ENCODE assay signal across 13 cellular contexts in the genomic region with DNA sequence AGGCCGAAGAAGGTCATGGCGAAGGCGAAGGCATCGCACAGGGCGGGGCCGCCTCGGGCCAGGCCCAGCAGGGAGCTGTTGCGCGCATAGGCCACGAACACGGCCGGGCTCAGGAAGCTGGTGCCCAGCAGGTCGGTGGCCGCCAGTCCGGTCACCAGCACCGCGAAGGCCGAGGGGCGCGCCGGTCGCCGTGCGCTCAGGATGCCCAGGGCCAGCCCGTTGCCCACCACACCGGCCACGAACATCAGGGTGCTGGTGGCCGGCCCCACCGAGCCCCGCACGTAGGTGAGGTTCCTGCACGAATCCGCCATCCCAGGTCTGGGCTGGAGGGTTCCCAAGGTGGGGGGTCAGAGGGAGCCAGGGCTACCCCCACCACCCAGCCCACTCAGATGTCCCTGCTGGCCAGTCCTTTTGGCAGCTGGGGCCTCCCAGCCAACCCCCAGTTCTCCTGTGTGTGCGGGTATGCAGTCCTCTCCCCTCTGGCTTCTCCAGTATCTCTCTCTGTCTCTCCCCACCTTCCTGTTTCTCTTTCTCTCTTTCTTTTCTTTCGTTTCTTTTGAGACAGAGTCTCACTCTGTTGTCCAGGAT. TPM values are rescaled to one million over a fixed set of nuclear protein-coding genes. Genes with fewer than 3 reads are reported as not detected.
DNase-seq lines count a peak whose midpoint lies in the region; ATAC-seq and TF ChIP-seq lines count a peak whose summit lies in the region.
"Had no signal": no experiment of that assay in that cellular context is flagged by ENCODE, and none has a peak within 500 bp of the region (broad histone marks: within the 10 kb centered on the region; RNA-seq: fewer than 3 reads in every experiment).

No MANE protein-coding gene starts in this region.

- no peaks in the 10 kb centered on the region for H3K9me3 ChIP-seq in lung (ENCODE audit: control insufficient read depth in 2 of 2, insufficient read depth in 1 of 2, low read length in 1 of 2)
- no peaks in the 10 kb centered on the region for H3K9me3 ChIP-seq in tibial nerve
- no peaks in the 10 kb centered on the region for H3K9me3 ChIP-seq in A673 (ENCODE audit: low read depth, low read length, poor library complexity, severe bottlenecking)

- no peak for TF ChIP-seq EP300 in tibial nerve (IDR thresholded peaks at IDR 0.05)

- peaks cover 66% of the 10 kb centered on the region for H3K4me1 Mint-ChIP-seq in activated naive CD4-positive, alpha-beta T cell treated with anti-CD3 and anti-CD28 coated beads, Interleukin-2, amount 10 ng/mL, durations not matched to agents 7 days and 5 days
- H3K4me1 Mint-ChIP-seq in activated T-helper 2 cell treated with anti-CD3 and anti-CD28 coated beads, Interferon-gamma antibody, Interleukin-2, Interleukin-4, amounts not matched to agents 10 μg/mL and 5 μg/mL and 100 μg/mL, durations not matched to agents 14 hours and 24 hours and 36 hours (ENCODE audit: low read depth): peaks cover 50% of the 10 kb centered on the region

- CTCF ChIA-PET in activated naive CD4-positive, alpha-beta T cell treated with anti-CD3 and anti-CD28 coated beads, Interleukin-2, amount 10 ng/mL, durations not matched to agents 7 days and 5 days (lab: Charles Lee): interaction anchor here (2.8 kb wide), 1 partner anchor 10 kb away, joined by 15 read pairs; no protein-coding TSS in a partner anchor
- CTCF ChIA-PET in A673 (lab: Charles Lee): interaction anchor here (0.6 kb wide), 1 partner anchor 12 kb away, joined by 8 read pairs; the partner anchor contains the start of gene GNG8

- H3K36me3 ChIP-seq in lung (ENCODE audit: control insufficient read depth in 2 of 2, insufficient read depth in 2 of 2, low read length in 2 of 2) (no peaks in the 10 kb centered on the region), tibial nerve (no peaks in the 10 kb centered on the region), A673 (ENCODE audit: insufficient read depth, low read length, poor library complexity, severe bottlenecking) (no peaks in the 10 kb centered on the region)
- H3K36me3 ChIP-seq: cardiac muscle cell had no signal

- ATAC-seq in lung (ENCODE audit: insufficient read depth, low FRiP score): no peak
- no peak for ATAC-seq in HG03108 (IDR thresholded peaks at IDR 0.05; ENCODE audit: unreplicated experiment)

- TF ChIP-seq CTCF in lung (IDR thresholded peaks at IDR 0.05; ENCODE audit: control extremely low read depth, extremely low read depth): no peak
- TF ChIP-seq CTCF in tibial nerve (IDR thresholded peaks at IDR 0.05): no peak
- no peak for TF ChIP-seq CTCF in A673 (conservative IDR thresholded peaks at IDR 0.05; ENCODE audit: low read depth, low read length)

- no peaks in the 10 kb centered on the region for H3K27me3 ChIP-seq in lung (ENCODE audit: control insufficient read depth, insufficient read depth)
- H3K27me3 ChIP-seq in tibial nerve: no peaks in the 10 kb centered on the region
- no peaks in the 10 kb centered on the region for H3K27me3 ChIP-seq in A673 (replicated peaks; ENCODE audit: insufficient read depth, low read depth, low read length, poor library complexity)
- H3K27me3 ChIP-seq: cardiac muscle cell had no signal

- DNase-seq in activated naive CD4-positive, alpha-beta T cell treated with anti-CD3 and anti-CD28 coated beads, Interleukin-2, amount 10 ng/mL, durations not matched to agents 7 days and 5 days: no peak
- no peak for DNase-seq in activated naive CD4-positive, alpha-beta T cell treated with Interleukin-2 at 50 U/mL for 16 hours
- no peak for DNase-seq in activated T-helper 2 cell treated with anti-CD3 and anti-CD28 coated beads, Interferon-gamma antibody, Interleukin-2, Interleukin-4, amounts not matched to agents 10 μg/mL and 5 μg/mL and 100 μg/mL, durations not matched to agents 14 hours and 24 hours and 36 hours (ENCODE audit: low spot score)
- DNase-seq in lung (ENCODE audit: low spot score) (no peak), tibial nerve (ENCODE audit: low spot score in 2 of 2) (no peak), A673 (ENCODE audit: low spot score) (no peak), SKM-1 (lab: John Stamatoyannopoulos, UW; ENCODE audit: unreplicated experiment) (no peak)
- DNase-seq: foreskin melanocyte, NCI-H2171 treated with DMSO at 0.1 percent for 48 hours had no signal

- H3K4me3 ChIP-seq in lung (peak overlapping the region; percentile 15), tibial nerve (peak overlapping the region in 1 of 4 donors; percentile 29), A673 (ENCODE audit: low read depth, low read length, poor library complexity, severe bottlenecking) (no peak overlapping the region)
- H3K4me3 ChIP-seq: cardiac muscle cell had no signal

- intact Hi-C loops in activated T-helper 2 cell treated with anti-CD3 and anti-CD28 coated beads, Interferon-gamma antibody, Interleukin-2, Interleukin-4, amounts not matched to agents 10 μg/mL and 5 μg/mL and 100 μg/mL, durations not matched to agents 14 hours and 24 hours and 36 hours (cut with micrococcal nuclease): no loop called here
- intact Hi-C loops in A673 (cut with micrococcal nuclease; ENCODE audit: unreplicated experiment): no loop called here

- WGBS in lung, 2 donors: 87 to 93% methylated on average over 33 to 35 of the region's 35 CpGs
- WGBS in tibial nerve, 2 donors: 92% methylated on average over 31 to 35 of the region's 35 CpGs

- TF ChIP-seq POLR2A in tibial nerve (IDR thresholded peaks at IDR 0.05): no peak

- H3K4me1 ChIP-seq in lung (ENCODE audit: control insufficient read depth in 2 of 2, insufficient read depth in 2 of 2, low read length in 2 of 2) (peaks cover 8 to 26% of the 10 kb centered on the region in 2 donors), tibial nerve (peaks cover 0 to 63% (median 52%) of the 10 kb centered on the region in 4 donors), A673 (ENCODE audit: insufficient read depth, low read length, poor library complexity, severe bottlenecking) (peaks cover 18% of the 10 kb centered on the region)

- H3K36me3 Mint-ChIP-seq in activated naive CD4-positive, alpha-beta T cell treated with anti-CD3 and anti-CD28 coated beads, Interleukin-2, amount 10 ng/mL, durations not matched to agents 7 days and 5 days: peaks cover 2% of the 10 kb centered on the region
- H3K36me3 Mint-ChIP-seq in activated T-helper 2 cell treated with anti-CD3 and anti-CD28 coated beads, Interferon-gamma antibody, Interleukin-2, Interleukin-4, amounts not matched to agents 10 μg/mL and 5 μg/mL and 100 μg/mL, durations not matched to agents 14 hours and 24 hours and 36 hours (ENCODE audit: low read depth): peaks cover 54% of the 10 kb centered on the region

- POLR2A ChIA-PET in A673 (lab: Charles Lee; ENCODE audit: low non-redundant PET): no interaction called here

- BruUV-seq in A673 (replicated peaks; lab: Mats Ljungman, UMichigan): no TSS peak

- peak overlapping the region in 1 of 2 donors; percentile 30 for H3K27ac ChIP-seq in lung (ENCODE audit: low read depth in 1 of 2, low read length in 1 of 2)
- H3K27ac ChIP-seq in tibial nerve: peak overlapping the region in 3 of 4 donors; percentile 62 to 92 (median 86)
- no peak overlapping the region for H3K27ac ChIP-seq in A673 (ENCODE audit: low read depth, low read length, poor library complexity, severe bottlenecking)
- H3K27ac ChIP-seq: cardiac muscle cell had no signal

- H3K27me3 Mint-ChIP-seq in activated naive CD4-positive, alpha-beta T cell treated with anti-CD3 and anti-CD28 coated beads, Interleukin-2, amount 10 ng/mL, durations not matched to agents 7 days and 5 days: no peaks in the 10 kb centered on the region
- no peaks in the 10 kb centered on the region for H3K27me3 Mint-ChIP-seq in activated T-helper 2 cell treated with anti-CD3 and anti-CD28 coated beads, Interferon-gamma antibody, Interleukin-2, Interleukin-4, amounts not matched to agents 10 μg/mL and 5 μg/mL and 100 μg/mL, durations not matched to agents 14 hours and 24 hours and 36 hours (ENCODE audit: low read depth)

- no peaks in the 10 kb centered on the region for H3K9me3 Mint-ChIP-seq in activated naive CD4-positive, alpha-beta T cell treated with anti-CD3 and anti-CD28 coated beads, Interleukin-2, amount 10 ng/mL, durations not matched to agents 7 days and 5 days
- H3K9me3 Mint-ChIP-seq in activated T-helper 2 cell treated with anti-CD3 and anti-CD28 coated beads, Interferon-gamma antibody, Interleukin-2, Interleukin-4, amounts not matched to agents 10 μg/mL and 5 μg/mL and 100 μg/mL, durations not matched to agents 14 hours and 24 hours and 36 hours: no peaks in the 10 kb centered on the region

- H3K27ac Mint-ChIP-seq in activated naive CD4-positive, alpha-beta T cell treated with anti-CD3 and anti-CD28 coated beads, Interleukin-2, amount 10 ng/mL, durations not matched to agents 7 days and 5 days: peak overlapping the region; percentile 84
- H3K27ac Mint-ChIP-seq in activated T-helper 2 cell treated with anti-CD3 and anti-CD28 coated beads, Interferon-gamma antibody, Interleukin-2, Interleukin-4, amounts not matched to agents 10 μg/mL and 5 μg/mL and 100 μg/mL, durations not matched to agents 14 hours and 24 hours and 36 hours: peak overlapping the region; percentile 98

- peak overlapping the region; percentile 73 for H3K4me3 Mint-ChIP-seq in activated naive CD4-positive, alpha-beta T cell treated with anti-CD3 and anti-CD28 coated beads, Interleukin-2, amount 10 ng/mL, durations not matched to agents 7 days and 5 days
- H3K4me3 Mint-ChIP-seq in activated T-helper 2 cell treated with anti-CD3 and anti-CD28 coated beads, Interferon-gamma antibody, Interleukin-2, Interleukin-4, amounts not matched to agents 10 μg/mL and 5 μg/mL and 100 μg/mL, durations not matched to agents 14 hours and 24 hours and 36 hours (ENCODE audit: low read depth): peak overlapping the region; percentile 97

RNA-seq across cellular contexts. Expression of gene PTGIR, which starts 0.9 kb away (rescaled TPM):
- 214 and 218 TPM in 2 replicates for total RNA-seq in activated T-helper 2 cell treated with anti-CD3 and anti-CD28 coated beads, Interferon-gamma antibody, Interleukin-2, Interleukin-4, amounts not matched to agents 10 μg/mL and 5 μg/mL and 100 μg/mL, durations not matched to agents 14 hours and 24 hours and 36 hours
- total RNA-seq in lung (10 to 100 TPM in 1 of 2 donors, 1 to 10 TPM in 1; 7.8 to 13.2 TPM), tibial nerve (10 to 100 TPM in 2 of 4 donors, 1 to 10 TPM in 2; 3.1 to 43.2 (median 12.7) TPM), A673 (2021) (0.46 TPM in 1 of 2 replicates, not detected in the other)
- polyA plus RNA-seq in lung: 10 to 100 TPM in 1 of 2 donors, 1 to 10 TPM in 1; 9.6 to 37.0 TPM
- total RNA-seq: renal cortical epithelial cell had no signal

RNA-seq across cellular contexts. Expression of gene GNG8, which starts 12.0 kb away (rescaled TPM):
- 21.4 and 29.1 TPM in 2 replicates for total RNA-seq in activated T-helper 2 cell treated with anti-CD3 and anti-CD28 coated beads, Interferon-gamma antibody, Interleukin-2, Interleukin-4, amounts not matched to agents 10 μg/mL and 5 μg/mL and 100 μg/mL, durations not matched to agents 14 hours and 24 hours and 36 hours
- total RNA-seq in lung (not detected), tibial nerve (not detected), A673 (2021) (not detected in 2 replicates)
- polyA plus RNA-seq in lung: not detected
- total RNA-seq: cardiac muscle cell, lung microvascular endothelial cell, renal cortical epithelial cell had no signal

RNA-seq across cellular contexts. Expression of gene CALM3, which starts 22.9 kb away (rescaled TPM):
- total RNA-seq in activated T-helper 2 cell treated with anti-CD3 and anti-CD28 coated beads, Interferon-gamma antibody, Interleukin-2, Interleukin-4, amounts not matched to agents 10 μg/mL and 5 μg/mL and 100 μg/mL, durations not matched to agents 14 hours and 24 hours and 36 hours: 537 and 553 TPM in 2 replicates
- total RNA-seq in lung (100 to 1,000 TPM; 126 to 180 TPM), tibial nerve (100 to 1,000 TPM; 123 to 167 (median 137) TPM), A673 (2021) (272 and 291 TPM in 2 replicates)
- polyA plus RNA-seq in lung: 100 to 1,000 TPM; 144 to 202 TPM

RNA-seq across cellular contexts. Expression of gene DACT3, which starts 37.0 kb away (rescaled TPM):
- total RNA-seq in activated T-helper 2 cell treated with anti-CD3 and anti-CD28 coated beads, Interferon-gamma antibody, Interleukin-2, Interleukin-4, amounts not matched to agents 10 μg/mL and 5 μg/mL and 100 μg/mL, durations not matched to agents 14 hours and 24 hours and 36 hours: 6.1 and 6.5 TPM in 2 replicates
- 10 to 100 TPM in 1 of 2 donors, 1 to 10 TPM in 1; 7.8 to 14.0 TPM for total RNA-seq in lung
- polyA plus RNA-seq in lung: 1 to 10 TPM; 2.8 to 3.9 TPM
- 10 to 100 TPM in 1 of 4 donors, 1 to 10 TPM in 3; 7.1 to 11.7 (median 8.2) TPM for total RNA-seq in tibial nerve
- total RNA-seq in A673 (2021): 0.32 and 1.1 TPM in 2 replicates
- total RNA-seq: renal cortical epithelial cell had no signal

Comparison
In these comparisons a context has a peak if more than half of its experiments do, and no peak if none do; other contexts are left out.
1. RNA of gene GNG8, which starts 12.0 kb away (total RNA-seq): 21.4 to 29.1 TPM in activated T-helper 2 cell treated with anti-CD3 and anti-CD28 coated beads, Interferon-gamma antibody, Interleukin-2, Interleukin-4, amounts not matched to agents 10 μg/mL and 5 μg/mL and 100 μg/mL, durations not matched to agents 14 hours and 24 hours and 36 hours; not detected in lung, not detected in tibial nerve and not detected in A673; every median in the first group is over 10 times any median in the second.